In the genomic region with DNA sequence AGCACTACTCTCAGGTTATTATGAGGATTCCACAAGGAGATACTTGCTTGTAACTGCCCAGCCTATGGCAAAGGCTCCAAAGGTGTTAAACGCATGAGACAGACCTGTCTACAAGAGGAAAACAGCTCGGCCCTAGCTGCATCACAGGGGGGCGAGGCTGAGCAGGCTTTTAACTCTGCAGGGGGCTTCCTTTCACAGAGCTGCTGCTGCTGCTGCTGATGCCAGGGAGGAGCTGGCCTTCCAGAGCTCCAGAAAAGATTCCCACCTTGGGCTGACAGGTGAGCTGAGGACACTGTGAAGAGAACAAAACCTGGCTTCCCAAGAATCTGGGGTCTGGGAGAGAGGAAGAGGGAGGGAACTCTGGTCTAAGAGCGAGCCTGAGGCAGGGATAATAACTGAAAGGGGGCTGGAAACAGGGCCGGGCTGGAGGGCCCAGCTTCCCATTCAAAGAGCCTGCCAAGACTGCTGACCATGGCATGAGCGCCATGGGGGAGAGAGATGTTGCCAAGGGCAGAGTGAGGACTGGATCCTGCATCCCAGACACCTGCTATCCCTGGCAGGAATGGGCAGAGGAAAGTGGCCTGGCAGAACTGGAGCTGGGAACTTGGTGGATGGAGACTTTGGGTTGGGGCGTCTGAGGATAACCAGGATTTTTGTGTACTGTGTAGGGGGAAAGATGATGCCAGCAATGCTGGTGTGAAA, we compare ENCODE assay signal across 1 cellular context.
TF ChIP-seq lines count a peak whose summit lies in the region.

No MANE protein-coding gene starts in this region.

TF ChIP-seq in H1, 55 proteins besides CTCF, POLR2A, EP300 and RAD21:
- TF ChIP-seq CHD7 (IDR thresholded peaks at IDR 0.05; ENCODE audit: insufficient replicate concordance, low read length), result no peak
- TF ChIP-seq POU5F1 (IDR thresholded peaks at IDR 0.05; ENCODE audit: low read depth, low read length), result no peak
- no peak for TF ChIP-seq NRF1 (IDR thresholded peaks at IDR 0.05; ENCODE audit: low read depth, low read length)
- TF ChIP-seq SP1 (IDR thresholded peaks at IDR 0.05; ENCODE audit: low read depth, low read length), result no peak
- no peak for TF ChIP-seq CHD1 (IDR thresholded peaks at IDR 0.05; ENCODE audit: low read depth, low read length)
- TF ChIP-seq SIX5 (IDR thresholded peaks at IDR 0.05; ENCODE audit: low read depth, low read length), result no peak
- no peak for TF ChIP-seq SUZ12 (IDR thresholded peaks at IDR 0.05; ENCODE audit: low read length)
